Comparison of ENCODE assay signal across 1 cellular context in genomic region chr2:73939419-73939818, GRCh38.
TF ChIP-seq lines count a peak whose summit lies in the region.

No MANE protein-coding gene starts in this region.

TF ChIP-seq in GM23338, 12 proteins besides CTCF, POLR2A, EP300 and RAD21 (continued from another document):
- TF ChIP-seq REST (IDR thresholded peaks at IDR 0.05; ENCODE audit: unreplicated experiment) = no peak
- TF ChIP-seq EZH2phosphoT487 (IDR thresholded peaks at IDR 0.05; ENCODE audit: unreplicated experiment) = no peak
- no peak for TF ChIP-seq EZH2 (IDR thresholded peaks at IDR 0.05; ENCODE audit: low read depth, unreplicated experiment)
